In genomic region chr2:233241803-233242202, GRCh38 we compare ENCODE assay signal across 12 cellular contexts. TPM values are rescaled to one million over a fixed set of nuclear protein-coding genes. Genes with fewer than 3 reads are reported as not detected.
DNase-seq lines count a peak whose midpoint lies in the region; ATAC-seq, FAIRE-seq and TF ChIP-seq lines count a peak whose summit lies in the region.
"Had no signal": no experiment of that assay in that cellular context is flagged by ENCODE, and none has a peak within 500 bp of the region (broad histone marks: within the 10 kb centered on the region; RNA-seq: fewer than 3 reads in every experiment).

No MANE protein-coding gene starts in this region.

- no peaks in the 10 kb centered on the region for H3K27me3 Mint-ChIP-seq in T-helper 1 cell treated with Interleukin-12 subunit alpha and Interleukin-12 subunit beta and Interleukin-4 antibody, amounts not matched to agents 30 μg/mL and 1 μg/mL, for 36 hours (ENCODE audit: low read depth)
- H3K27me3 Mint-ChIP-seq in activated CD8-positive, alpha-beta T cell treated with anti-CD3 and anti-CD28 coated beads, Interleukin-2, amount 10 ng/mL, durations not matched to agents 7 days and 5 days (ENCODE audit: low read depth): no peaks in the 10 kb centered on the region

- DNase-seq in T-helper 1 cell (no peak), GM12891 (ENCODE audit: insufficient read length, low spot score) (no peak), mucosa of descending colon (peak in 2 of 3 donors; percentile 56 to 64), NAMALWA (ENCODE audit: low spot score) (no peak), T-helper 9 cell (no peak)
- no peak for DNase-seq in activated CD8-positive, alpha-beta T cell treated with anti-CD3 and anti-CD28 coated beads, Interleukin-2, amount 10 ng/mL, durations not matched to agents 7 days and 5 days
- DNase-seq: amygdala, dermis blood vessel endothelial cell, NCI-H2171 had no signal

- intact Hi-C loops in mucosa of descending colon (cut with DNase I, micrococcal nuclease): no loop called here

- no peak for TF ChIP-seq CTCF in mucosa of descending colon (IDR thresholded peaks at IDR 0.05)

- FAIRE-seq in GM12891 (lab: Jason Lieb, UNC): peak; percentile 40

- peaks cover 46% of the 10 kb centered on the region for H3K4me1 Mint-ChIP-seq in T-helper 1 cell treated with Interleukin-12 subunit alpha and Interleukin-12 subunit beta and Interleukin-4 antibody, amounts not matched to agents 30 μg/mL and 1 μg/mL, for 36 hours (ENCODE audit: low read depth)
- H3K4me1 Mint-ChIP-seq in activated CD8-positive, alpha-beta T cell treated with anti-CD3 and anti-CD28 coated beads, Interleukin-2, amount 10 ng/mL, durations not matched to agents 7 days and 5 days (ENCODE audit: low read depth): peaks cover 70% of the 10 kb centered on the region

- H3K4me3 ChIP-seq in mucosa of descending colon: no peak overlapping the region
- H3K4me3 ChIP-seq: lung had no signal

- H3K36me3 Mint-ChIP-seq in T-helper 1 cell treated with Interleukin-12 subunit alpha and Interleukin-12 subunit beta and Interleukin-4 antibody, amounts not matched to agents 30 μg/mL and 1 μg/mL, for 36 hours (ENCODE audit: low read depth): peaks cover 13% of the 10 kb centered on the region
- H3K36me3 Mint-ChIP-seq in activated CD8-positive, alpha-beta T cell treated with anti-CD3 and anti-CD28 coated beads, Interleukin-2, amount 10 ng/mL, durations not matched to agents 7 days and 5 days (ENCODE audit: low read depth): peaks cover 15% of the 10 kb centered on the region

- H3K27ac Mint-ChIP-seq in T-helper 1 cell treated with Interleukin-12 subunit alpha and Interleukin-12 subunit beta and Interleukin-4 antibody, amounts not matched to agents 30 μg/mL and 1 μg/mL, for 36 hours: peak overlapping the region; percentile 33
- H3K27ac Mint-ChIP-seq in activated CD8-positive, alpha-beta T cell treated with anti-CD3 and anti-CD28 coated beads, Interleukin-2, amount 10 ng/mL, durations not matched to agents 7 days and 5 days: peak overlapping the region; percentile 80

- no peak for ATAC-seq in activated CD8-positive, alpha-beta T cell treated with anti-CD3 and anti-CD28 coated beads, Interleukin-2, amount 10 ng/mL, durations not matched to agents 7 days and 5 days
- ATAC-seq in mucosa of descending colon: peak; percentile 79
- no peak for ATAC-seq in GM21576 (IDR thresholded peaks at IDR 0.05; ENCODE audit: unreplicated experiment)

- H3K4me3 Mint-ChIP-seq in T-helper 1 cell treated with Interleukin-12 subunit alpha and Interleukin-12 subunit beta and Interleukin-4 antibody, amounts not matched to agents 30 μg/mL and 1 μg/mL, for 36 hours: no peak overlapping the region
- no peak overlapping the region for H3K4me3 Mint-ChIP-seq in activated CD8-positive, alpha-beta T cell treated with anti-CD3 and anti-CD28 coated beads, Interleukin-2, amount 10 ng/mL, durations not matched to agents 7 days and 5 days

- H3K4me1 ChIP-seq in mucosa of descending colon (ENCODE audit: low read depth): peaks cover 6% of the 10 kb centered on the region

- CTCF ChIA-PET in activated CD8-positive, alpha-beta T cell treated with anti-CD3 and anti-CD28 coated beads, Interleukin-2, amount 10 ng/mL, durations not matched to agents 7 days and 5 days (lab: Charles Lee): interaction anchor here (1.0 to 5.1 kb wide), 5 partner anchors 9 to 389 kb away, joined by 3 to 42 read pairs (median 4); partner anchors contain the start of genes ATG16L1 and INPP5D

- peaks cover 16% of the 10 kb centered on the region for H3K9me3 Mint-ChIP-seq in T-helper 1 cell treated with Interleukin-12 subunit alpha and Interleukin-12 subunit beta and Interleukin-4 antibody, amounts not matched to agents 30 μg/mL and 1 μg/mL, for 36 hours
- H3K9me3 Mint-ChIP-seq in activated CD8-positive, alpha-beta T cell treated with anti-CD3 and anti-CD28 coated beads, Interleukin-2, amount 10 ng/mL, durations not matched to agents 7 days and 5 days (ENCODE audit: insufficient read depth): no peaks in the 10 kb centered on the region

- POLR2A ChIA-PET in activated CD8-positive, alpha-beta T cell treated with anti-CD3 and anti-CD28 coated beads, Interleukin-2, amount 10 ng/mL, durations not matched to agents 7 days and 5 days (lab: Charles Lee): interaction anchor here (1.3 to 2.1 kb wide), 2 partner anchors 10 to 75 kb away, joined by 3 to 17 read pairs; no protein-coding TSS in a partner anchor

- no peaks in the 10 kb centered on the region for H3K36me3 ChIP-seq in mucosa of descending colon (ENCODE audit: low read depth)

- TF ChIP-seq POLR2A in GM12891 (IDR thresholded peaks at IDR 0.05; ENCODE audit: low read depth, low read length): no peak

- no peaks in the 10 kb centered on the region for H3K9me3 ChIP-seq in mucosa of descending colon

TF ChIP-seq in GM12891, 5 proteins besides CTCF, POLR2A, EP300 and RAD21:
- TF ChIP-seq POU2F2 (IDR thresholded peaks at IDR 0.05; ENCODE audit: low read depth, low read length): no peak
- no peak for TF ChIP-seq TAF1 (IDR thresholded peaks at IDR 0.05; ENCODE audit: low read depth, low read length)
- TF ChIP-seq SPI1 (IDR thresholded peaks at IDR 0.05; ENCODE audit: low read depth, low read length): no peak
- TF ChIP-seq POLR2AphosphoS5 (IDR thresholded peaks at IDR 0.05; ENCODE audit: low read depth, low read length): no peak
- no peak for TF ChIP-seq PAX5 (IDR thresholded peaks at IDR 0.05; ENCODE audit: insufficient read depth, low read length, severe bottlenecking)

RNA-seq across cellular contexts. Expression of gene ATG16L1, which starts 9.7 kb away (rescaled TPM):
- polyA plus RNA-seq in GM12891 (2012; ENCODE audit: low read depth, missing spikeins): 10.4 TPM
- total RNA-seq in activated CD8-positive, alpha-beta T cell treated with anti-CD3 and anti-CD28 coated beads, Interleukin-2, amount 10 ng/mL, durations not matched to agents 7 days and 5 days: 10 to 100 TPM; 47.2 to 50.5 TPM
- 10 to 100 TPM; 29.5 to 42.9 (median 36.0) TPM for total RNA-seq in mucosa of descending colon

Comparison
In these comparisons a context has a peak if more than half of its experiments do, and no peak if none do; other contexts are left out.
1. DNase-seq: peak in mucosa of descending colon (2 of 3); none in T-helper 1 cell (0 of 5), GM12891 (single experiment), activated CD8-positive, alpha-beta T cell treated with anti-CD3 and anti-CD28 coated beads, Interleukin-2, amount 10 ng/mL, durations not matched to agents 7 days and 5 days (single experiment), NAMALWA (single experiment) and T-helper 9 cell (single experiment).